5 cellular contexts compared by ENCODE assay signal in the genomic region with DNA sequence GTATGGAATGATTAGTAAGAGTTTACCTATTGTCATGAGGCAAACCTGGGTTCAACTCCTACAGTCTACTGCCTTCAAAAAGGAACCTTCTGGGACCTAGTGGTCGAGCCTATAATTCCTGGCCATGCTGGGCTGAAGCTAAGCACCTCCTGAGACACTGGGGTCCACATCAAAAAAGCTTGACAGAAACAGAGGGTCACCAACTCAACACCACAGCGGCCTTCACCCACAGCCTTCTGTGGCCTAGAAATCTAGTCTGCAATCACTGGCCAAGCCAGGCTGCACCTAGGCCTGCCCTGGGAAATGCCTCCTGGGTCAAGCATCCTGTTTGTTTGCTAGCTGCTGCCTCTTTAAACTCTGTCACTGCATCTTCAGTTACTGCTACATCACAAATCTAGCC.
"Had no signal": no experiment of that assay in that cellular context is flagged by ENCODE, and none has a peak within 500 bp of the region (broad histone marks: within the 10 kb centered on the region; RNA-seq: fewer than 3 reads in every experiment).

No MANE protein-coding gene starts in this region.

- H3K36me3 Mint-ChIP-seq: IgD-negative memory B cell had no signal

- H3K4me1 Mint-ChIP-seq: IgD-negative memory B cell had no signal

- DNase-seq: IMR-90, KBM-7 had no signal

- H3K27ac Mint-ChIP-seq: IgD-negative memory B cell had no signal

- H3K4me3 Mint-ChIP-seq: IgD-negative memory B cell had no signal

- H3K4me3 ChIP-seq: K562 had no signal

- H3K27ac ChIP-seq: HL-60 had no signal
